In genomic region chr18:23553887-23554286, GRCh38 we compare ENCODE assay signal across 26 cellular contexts.
"Had no signal": no experiment of that assay in that cellular context is flagged by ENCODE, and none has a peak within 500 bp of the region (broad histone marks: within the 10 kb centered on the region; RNA-seq: fewer than 3 reads in every experiment).

No MANE protein-coding gene starts in this region.

- H3K27me3 Mint-ChIP-seq: activated naive CD8-positive, alpha-beta T cell; activated T-cell treated with anti-CD3 and anti-CD28 coated beads, Interleukin-2, amount 50 U/mL, for 24 hours; activated T-helper 17 cell treated with anti-CD3 and anti-CD28 coated beads, Interleukin-2, amount 50 U/mL, for 72 hours; stimulated activated naive B cell treated with anti-CD40 and anti-IgM and Interleukin-4, amounts not matched to agents 10 μg/mL and 1 μg/mL and 100 μg/mL, for 72 hours; T-cell; type B pancreatic cell had no signal

- H3K4me2 ChIP-seq: smooth muscle cell had no signal

- ATAC-seq: activated T-helper 17 cell treated with anti-CD3 and anti-CD28 coated beads, Interleukin-2, amount 50 U/mL, for 72 hours; gastrocnemius medialis; sciatic nerve; stimulated activated naive B cell treated with anti-CD40 and anti-IgM and Interleukin-4, amounts not matched to agents 10 μg/mL and 1 μg/mL and 100 μg/mL, for 72 hours; T-cell had no signal

- H3K9me3 Mint-ChIP-seq: activated T-cell treated with anti-CD3 and anti-CD28 coated beads, Interleukin-2, amount 50 U/mL, for 24 hours; activated T-helper 17 cell treated with anti-CD3 and anti-CD28 coated beads, Interleukin-2, amount 50 U/mL, for 72 hours; endodermal cell; stimulated activated naive B cell treated with anti-CD40 and anti-IgM and Interleukin-4, amounts not matched to agents 10 μg/mL and 1 μg/mL and 100 μg/mL, for 72 hours; T-cell; T-helper 2 cell treated with Interferon-gamma antibody and Interleukin-4, amounts not matched to agents 5 μg/mL and 100 μg/mL, for 36 hours; type B pancreatic cell had no signal

- H3K9me3 ChIP-seq: breast epithelium, esophagus squamous epithelium, gastrocnemius medialis, left ventricle myocardium inferior, testis had no signal

- H3K27ac Mint-ChIP-seq: activated naive CD8-positive, alpha-beta T cell; activated T-cell treated with anti-CD3 and anti-CD28 coated beads, Interleukin-2, amount 50 U/mL, for 24 hours; activated T-helper 17 cell treated with anti-CD3 and anti-CD28 coated beads, Interleukin-2, amount 50 U/mL, for 72 hours; endodermal cell; stimulated activated naive B cell treated with anti-CD40 and anti-IgM and Interleukin-4, amounts not matched to agents 10 μg/mL and 1 μg/mL and 100 μg/mL, for 72 hours; T-cell; T-helper 2 cell treated with Interferon-gamma antibody and Interleukin-4, amounts not matched to agents 5 μg/mL and 100 μg/mL, for 36 hours; type B pancreatic cell had no signal

- H3K27me3 ChIP-seq: breast epithelium, esophagus squamous epithelium, gastrocnemius medialis, testis had no signal

- H3K4me3 Mint-ChIP-seq: activated naive CD8-positive, alpha-beta T cell; activated T-cell treated with anti-CD3 and anti-CD28 coated beads, Interleukin-2, amount 50 U/mL, for 24 hours; activated T-helper 17 cell treated with anti-CD3 and anti-CD28 coated beads, Interleukin-2, amount 50 U/mL, for 72 hours; endodermal cell; stimulated activated naive B cell treated with anti-CD40 and anti-IgM and Interleukin-4, amounts not matched to agents 10 μg/mL and 1 μg/mL and 100 μg/mL, for 72 hours; T-cell; T-helper 2 cell treated with Interferon-gamma antibody and Interleukin-4, amounts not matched to agents 5 μg/mL and 100 μg/mL, for 36 hours; type B pancreatic cell had no signal

- H3K4me3 ChIP-seq: breast epithelium, coronary artery, esophagus squamous epithelium, gastrocnemius medialis, left ventricle myocardium inferior, smooth muscle cell, testis had no signal

- H3K4me1 Mint-ChIP-seq: endodermal cell, T-cell had no signal

- H3K27ac ChIP-seq: coronary artery, esophagus squamous epithelium, gastrocnemius medialis, left ventricle myocardium inferior, testis had no signal

- DNase-seq: activated CD4-positive, alpha-beta T cell treated with anti-CD3 and anti-CD28 coated beads for 1 hour; activated CD4-positive, alpha-beta T cell treated with anti-CD3 and anti-CD28 coated beads, Interleukin-2, amount 50 U/mL, for 1 hour; activated CD8-positive, alpha-beta memory T cell treated with anti-CD3 and anti-CD28 coated beads for 24 hours; activated CD8-positive, alpha-beta memory T cell treated with anti-CD3 and anti-CD28 coated beads, Interleukin-2, amount 50 U/mL, for 4 hours; activated naive CD4-positive, alpha-beta T cell; activated T-cell treated with anti-CD3 and anti-CD28 coated beads, Interleukin-2, amount 50 U/mL, for 24 hours; amniotic stem cell; cerebellar nuclear complex; endodermal cell; esophagus squamous epithelium; gastrocnemius medialis; hippocampal formation; left ventricle myocardium inferior; nucleus accumbens; stimulated activated CD4-positive, alpha-beta T cell treated with anti-CD3 and anti-CD28 coated beads, Interleukin-15, amount 100 ng/mL, for 24 hours; stimulated activated naive B cell treated with anti-CD40 and anti-IgM and Interleukin-4, amounts not matched to agents 10 μg/mL and 1 μg/mL and 100 μg/mL, for 72 hours; T-cell; testis had no signal

- H3K4me1 ChIP-seq: breast epithelium, gastrocnemius medialis, left ventricle myocardium inferior, testis had no signal
